8 cellular contexts compared by ENCODE assay signal in genomic region chr6:133952815-133953633, GRCh38. TPM values are rescaled to one million over a fixed set of nuclear protein-coding genes. Genes with fewer than 3 reads are reported as not detected.
DNase-seq lines count a peak whose midpoint lies in the region; ATAC-seq and TF ChIP-seq lines count a peak whose summit lies in the region.

TSS of gene TBPL1 (plus strand) at chr6:133953224. CDS start at chr6:133980126, 26,902 bp downstream.

- BruUV-seq in PC-9 (replicated peaks; lab: Mats Ljungman, UMichigan), result no TSS peak

- peak within 1 kb of the TSS; percentile 93 for H2AFZ ChIP-seq in PC-9

- H3K27me3 ChIP-seq in PC-9 (ENCODE audit: insufficient read depth, low read depth) (no peaks in the 10 kb centered on the region), muscle layer of colon (ENCODE audit: control insufficient read depth in 1 of 2, insufficient read depth in 2 of 2, low read length in 2 of 2) (no peaks in the 10 kb centered on the region)

- no peaks in the 10 kb centered on the region for H3K9me3 Mint-ChIP-seq in activated T-cell treated with anti-CD3 and anti-CD28 coated beads, Interleukin-2, amount 50 U/mL, for 4 hours

- H3K9me3 ChIP-seq in PC-9 (ENCODE audit: insufficient read depth, low read depth), result no peaks in the 10 kb centered on the region
- no peaks in the 10 kb centered on the region for H3K9me3 ChIP-seq in muscle layer of colon (ENCODE audit: low read length)

- H3K4me3 Mint-ChIP-seq in activated T-cell treated with anti-CD3 and anti-CD28 coated beads, Interleukin-2, amount 50 U/mL, for 4 hours, result peak within 1 kb of the TSS; percentile 91

- H3K36me3 ChIP-seq in PC-9 (ENCODE audit: low read depth), result no peaks in the 10 kb centered on the region
- no peaks in the 10 kb centered on the region for H3K36me3 ChIP-seq in muscle layer of colon (ENCODE audit: insufficient read depth, low read length)

- H3K4me3 ChIP-seq in PC-9 (peak within 1 kb of the TSS; percentile 75), muscle layer of colon (ENCODE audit: low read depth in 1 of 2, low read length in 2 of 2) (peak within 1 kb of the TSS; percentile 77 to 78)

- no peak for TF ChIP-seq CTCF in PC-9 (conservative IDR thresholded peaks at IDR 0.05)

- H3K9me2 ChIP-seq in PC-9 (ENCODE audit: insufficient read depth), result no peaks in the 10 kb centered on the region

- H3K36me3 Mint-ChIP-seq in activated T-cell treated with anti-CD3 and anti-CD28 coated beads, Interleukin-2, amount 50 U/mL, for 4 hours (ENCODE audit: insufficient read depth), result no peaks in the 10 kb centered on the region

- H3K27ac ChIP-seq in PC-9 (peak within 1 kb of the TSS; percentile 59), muscle layer of colon (ENCODE audit: low read depth, low read length) (peak within 1 kb of the TSS; percentile 90)

- H3K4me1 ChIP-seq in PC-9 (replicated peaks; ENCODE audit: insufficient read depth) (peaks cover 32% of the 10 kb centered on the region), muscle layer of colon (ENCODE audit: insufficient read depth, low read length) (peaks cover 16% of the 10 kb centered on the region)

- peaks cover 48% of the 10 kb centered on the region for H3K79me2 ChIP-seq in PC-9 (ENCODE audit: low read depth)

- in situ Hi-C loops in KBM-7 (cut with MboI; ENCODE audit: low pct_unique_long_range_greater_than_20kb, low sequenced_read_pairs), result no loop called here

- POLR2A ChIA-PET in PC-9 (lab: Charles Lee; ENCODE audit: unreplicated experiment), result interaction anchor here (0.7 kb wide), 1 partner anchor 84 kb away, joined by 21 read pairs; no protein-coding TSS in a partner anchor

- H3K27me3 Mint-ChIP-seq in activated T-cell treated with anti-CD3 and anti-CD28 coated beads, Interleukin-2, amount 50 U/mL, for 4 hours (ENCODE audit: low read depth), result no peaks in the 10 kb centered on the region

- H3K4me2 ChIP-seq in PC-9, result peak within 1 kb of the TSS; percentile 88

- ATAC-seq in GM21723 (IDR thresholded peaks at IDR 0.05; ENCODE audit: unreplicated experiment) (peak; percentile 90), esophagus mucosa (peak; percentile 97)
- ATAC-seq in activated T-cell treated with anti-CD3 and anti-CD28 coated beads, Interleukin-2, amount 50 U/mL, for 4 hours, result peak; percentile 95 to 96

- DNase-seq in DMS79 (lab: John Stamatoyannopoulos, UW) (peak; percentile 93), KBM-7 (peak; percentile 99), PC-9 (peak; percentile 85 to 87)
- DNase-seq in activated T-cell treated with anti-CD3 and anti-CD28 coated beads, Interleukin-2, amount 50 U/mL, for 4 hours, result peak; percentile 90
- DNase-seq in stimulated activated CD8-positive, alpha-beta memory T cell treated with anti-CD3 and anti-CD28 coated beads, Interleukin-7, amount 100 ng/mL, for 1 hour (ENCODE audit: low read depth in 2 of 2), result peak; percentile 83 to 84

- H3F3A ChIP-seq in PC-9 (ENCODE audit: insufficient read depth, low read depth), result peaks cover 6% of the 10 kb centered on the region; the same call in 1 of the 2 replicates

- peak within 1 kb of the TSS; percentile 51 for H3K9ac ChIP-seq in muscle layer of colon (ENCODE audit: low read length)

- peaks cover 44% of the 10 kb centered on the region for H3K4me1 Mint-ChIP-seq in activated T-cell treated with anti-CD3 and anti-CD28 coated beads, Interleukin-2, amount 50 U/mL, for 4 hours (ENCODE audit: low read depth)

- no peaks in the 10 kb centered on the region; the same call in 1 of the 2 replicates for H4K20me1 ChIP-seq in PC-9 (ENCODE audit: insufficient read depth)

- CTCF ChIA-PET in PC-9 (lab: Charles Lee), result no interaction called here

- intact Hi-C loops in PC-9 (cut with micrococcal nuclease; ENCODE audit: unreplicated experiment), result loop anchor here (2.0 kb wide), 1 partner anchor 14 kb away; no protein-coding TSS in a partner anchor

RNA-seq across cellular contexts. Expression of gene TBPL1, which starts in this region (rescaled TPM):
- total RNA-seq in PC-9 (2021) (11.0 and 21.7 TPM in 2 replicates), esophagus mucosa (11.4 TPM)
- 10 to 100 TPM; 46.4 to 48.0 (median 47.9) TPM for total RNA-seq in activated T-cell treated with anti-CD3 and anti-CD28 coated beads, Interleukin-2, amount 50 U/mL, for 4 hours

Comparison
In these comparisons a context has a peak if more than half of its experiments do, and no peak if none do; other contexts are left out.
1. Peak in every context shown above with its lines: DNase-seq, ATAC-seq, H3K4me3 ChIP-seq and H3K27ac ChIP-seq.